ENCODE assay signal across 19 cellular contexts in genomic region chr9:38443597-38443996, GRCh38. TPM values are rescaled to one million over a fixed set of nuclear protein-coding genes. Genes with fewer than 3 reads are reported as not detected.
"Had no signal": no experiment of that assay in that cellular context is flagged by ENCODE, and none has a peak within 500 bp of the region (broad histone marks: within the 10 kb centered on the region; RNA-seq: fewer than 3 reads in every experiment).

No MANE protein-coding gene starts in this region.

- H3K36me3 ChIP-seq: cardiac muscle cell, left ventricle myocardium inferior, spleen, tibial artery, vagina had no signal

- DNase-seq: activated B cell treated with CpG ODN at 0.5 μM for 24 hours; activated CD4-positive, alpha-beta memory T cell treated with anti-CD3 and anti-CD28 coated beads for 36 hours; activated CD4-positive, alpha-beta T cell treated with anti-CD3 and anti-CD28 coated beads for 4 hours; activated gamma-delta T cell treated with Interleukin-2 at 50 U/mL for 16 hours; activated T-cell treated with anti-CD3 and anti-CD28 coated beads for 4 hours; amniotic stem cell; left ventricle myocardium inferior; mammary epithelial cell; midbrain; spleen; stimulated activated naive CD4-positive, alpha-beta T cell; T-helper 9 cell; tibial artery had no signal

- H3K4me1 ChIP-seq: left ventricle myocardium inferior, parathyroid adenoma, tibial artery, vagina had no signal

- H3K9me3 ChIP-seq: left ventricle myocardium inferior, spleen, tibial artery, vagina had no signal

- H3K4me3 ChIP-seq: cardiac muscle cell, left ventricle myocardium inferior, spleen, tibial artery, vagina had no signal

- H3K27me3 ChIP-seq: tibial artery, vagina had no signal

- H3K9ac ChIP-seq: parathyroid adenoma had no signal

- H3K27ac ChIP-seq: cardiac muscle cell, left ventricle myocardium inferior, parathyroid adenoma, spleen, tibial artery, vagina had no signal

- H3K79me2 ChIP-seq: parathyroid adenoma had no signal

RNA-seq across cellular contexts. Expression of gene IGFBPL1, which starts 19.3 kb away (rescaled TPM):
- total RNA-seq: activated B cell treated with CpG ODN at 0.5 μM for 24 hours; activated CD4-positive, alpha-beta memory T cell treated with anti-CD3 and anti-CD28 coated beads for 36 hours; activated T-helper 1 cell treated with anti-CD3 and anti-CD28 coated beads, Interleukin-12 subunit alpha, Interleukin-12 subunit beta, Interleukin-2, Interleukin-4 antibody, amounts not matched to agents 30 ng/mL and 10 ng/mL and 1 ng/mL, durations not matched to agents 14 hours and 24 hours and 36 hours; left ventricle myocardium inferior; mammary epithelial cell; sciatic nerve; spleen; subcutaneous adipose tissue; vagina had no signal
- polyA plus RNA-seq: spleen had no signal
